In genomic region chr19:40174087-40174486, GRCh38 we compare ENCODE assay signal across 20 cellular contexts. TPM values are rescaled to one million over a fixed set of nuclear protein-coding genes. Genes with fewer than 3 reads are reported as not detected.
"Had no signal": no experiment of that assay in that cellular context is flagged by ENCODE, and none has a peak within 500 bp of the region (broad histone marks: within the 10 kb centered on the region; RNA-seq: fewer than 3 reads in every experiment).

No MANE protein-coding gene starts in this region.

- ATAC-seq: HepG2 had no signal

- DNase-seq: IMR-90, Karpas-422, KG1, MG63, NCI-H1092, NCI-H1436, NCI-H187, NCI-H2029, NCI-H2171 treated with DMSO at 0.1 percent for 48 hours, NCI-H2227 treated with DMSO at 0.1 percent for 48 hours, NCI-H524 treated with DMSO at 0.1 percent for 48 hours, NCI-H69, NCI-H774, Right ventricle myocardium superior, RPMI8226, SIG-M5 had no signal

- H3K27ac ChIP-seq: SJSA1, SK-N-MC had no signal

- H3K4me3 ChIP-seq: MG63, SJSA1, SK-N-MC had no signal

RNA-seq across cellular contexts. Expression of gene TTC9B, which starts 44.1 kb away (rescaled TPM):
- total RNA-seq: HepG2, IMR-90, NCI-H460, Right ventricle myocardium superior, SJSA1 had no signal

RNA-seq across cellular contexts. Expression of gene CCNP, which starts 52.4 kb away (rescaled TPM):
- total RNA-seq: Right ventricle myocardium superior, SJSA1 had no signal
